In the genomic region with DNA sequence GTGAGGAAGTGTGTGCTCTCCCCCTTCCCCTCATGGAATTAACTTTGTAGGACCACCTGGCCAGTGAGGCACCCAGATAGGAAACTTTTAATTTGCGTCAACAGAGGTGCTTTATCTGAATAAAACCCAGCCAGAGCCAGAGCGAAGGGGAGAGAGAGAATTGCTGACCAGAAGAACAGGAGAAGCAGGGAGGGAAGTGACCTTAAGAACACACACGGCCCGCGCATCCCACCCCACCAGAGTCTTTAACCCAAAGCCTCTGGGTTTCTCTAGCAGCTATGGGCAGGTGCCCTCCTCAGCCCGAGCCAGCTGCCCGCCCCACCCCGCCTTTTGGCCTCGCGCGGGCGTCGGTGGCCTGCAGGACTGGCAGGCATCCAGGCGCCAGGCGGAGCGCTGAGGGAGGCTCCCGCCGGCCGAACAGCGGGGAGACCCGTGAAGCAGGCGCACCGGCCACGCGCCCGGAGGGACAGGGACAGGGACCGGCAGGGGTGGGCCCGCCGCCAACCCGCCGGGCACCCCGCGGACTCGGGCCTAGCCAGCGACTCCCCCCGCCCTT, we compare ENCODE assay signal across 8 cellular contexts. TPM values are rescaled to one million over a fixed set of nuclear protein-coding genes. Genes with fewer than 3 reads are reported as not detected.
A peak's percentile ranks its signal among the peaks of the same experiment; 100 is the strongest.
DNase-seq lines count a peak whose midpoint lies in the region; ATAC-seq, FAIRE-seq and TF ChIP-seq lines count a peak whose summit lies in the region.

No MANE protein-coding gene starts in this region.

- peak overlapping the region; percentile 92 for H3K27ac Mint-ChIP-seq in activated T-helper 2 cell treated with anti-CD3 and anti-CD28 coated beads, Interferon-gamma antibody, Interleukin-2, Interleukin-4, amounts not matched to agents 10 μg/mL and 5 μg/mL and 100 μg/mL, durations not matched to agents 14 hours and 24 hours and 36 hours
- peak overlapping the region; percentile 94 to 99 for H3K27ac Mint-ChIP-seq in natural killer cell treated with Interleukin-12 subunit alpha and Interleukin-12 subunit beta and Interleukin-15 and Interleukin-18, amount 100 ng/mL, for 72 hours

- H3K27me3 Mint-ChIP-seq in activated T-helper 2 cell treated with anti-CD3 and anti-CD28 coated beads, Interferon-gamma antibody, Interleukin-2, Interleukin-4, amounts not matched to agents 10 μg/mL and 5 μg/mL and 100 μg/mL, durations not matched to agents 14 hours and 24 hours and 36 hours (ENCODE audit: low read depth), result no peaks in the 10 kb centered on the region
- H3K27me3 Mint-ChIP-seq in natural killer cell treated with Interleukin-12 subunit alpha and Interleukin-12 subunit beta and Interleukin-15 and Interleukin-18, amount 100 ng/mL, for 72 hours, result no peaks in the 10 kb centered on the region

- ATAC-seq in HG03280 (IDR thresholded peaks at IDR 0.05; ENCODE audit: unreplicated experiment), result peak; percentile 32
- peak in 1 of 2 donors; percentile 59 for ATAC-seq in natural killer cell treated with Interleukin-12 subunit alpha and Interleukin-12 subunit beta and Interleukin-15 and Interleukin-18, amount 100 ng/mL, for 72 hours

- peak overlapping the region; percentile 79 for H3K4me3 ChIP-seq in fibroblast of villous mesenchyme (ENCODE audit: low read depth, low read length)

- H3K4me1 Mint-ChIP-seq in activated T-helper 2 cell treated with anti-CD3 and anti-CD28 coated beads, Interferon-gamma antibody, Interleukin-2, Interleukin-4, amounts not matched to agents 10 μg/mL and 5 μg/mL and 100 μg/mL, durations not matched to agents 14 hours and 24 hours and 36 hours (ENCODE audit: low read depth), result peaks cover 62% of the 10 kb centered on the region
- peaks cover 49 to 58% of the 10 kb centered on the region in 2 donors for H3K4me1 Mint-ChIP-seq in natural killer cell treated with Interleukin-12 subunit alpha and Interleukin-12 subunit beta and Interleukin-15 and Interleukin-18, amount 100 ng/mL, for 72 hours (ENCODE audit: low read depth in 2 of 2)

- no peaks in the 10 kb centered on the region for H3K9me3 Mint-ChIP-seq in activated T-helper 2 cell treated with anti-CD3 and anti-CD28 coated beads, Interferon-gamma antibody, Interleukin-2, Interleukin-4, amounts not matched to agents 10 μg/mL and 5 μg/mL and 100 μg/mL, durations not matched to agents 14 hours and 24 hours and 36 hours
- H3K9me3 Mint-ChIP-seq in natural killer cell treated with Interleukin-12 subunit alpha and Interleukin-12 subunit beta and Interleukin-15 and Interleukin-18, amount 100 ng/mL, for 72 hours, result no peaks in the 10 kb centered on the region

- peak; percentile 54 for FAIRE-seq in GM19239 (lab: Jason Lieb, UNC)

- peaks cover 40% of the 10 kb centered on the region for H3K36me3 Mint-ChIP-seq in activated T-helper 2 cell treated with anti-CD3 and anti-CD28 coated beads, Interferon-gamma antibody, Interleukin-2, Interleukin-4, amounts not matched to agents 10 μg/mL and 5 μg/mL and 100 μg/mL, durations not matched to agents 14 hours and 24 hours and 36 hours (ENCODE audit: low read depth)
- peaks cover 18% of the 10 kb centered on the region for H3K36me3 Mint-ChIP-seq in natural killer cell treated with Interleukin-12 subunit alpha and Interleukin-12 subunit beta and Interleukin-15 and Interleukin-18, amount 100 ng/mL, for 72 hours

- intact Hi-C loops in activated T-helper 2 cell treated with anti-CD3 and anti-CD28 coated beads, Interferon-gamma antibody, Interleukin-2, Interleukin-4, amounts not matched to agents 10 μg/mL and 5 μg/mL and 100 μg/mL, durations not matched to agents 14 hours and 24 hours and 36 hours (cut with micrococcal nuclease), result loop anchor here (2.0 to 5.0 kb wide), 6 partner anchors 16 to 195 kb away; partner anchors contain the start of genes CAST and ERAP2

- no peak for TF ChIP-seq CTCF in fibroblast of villous mesenchyme (IDR thresholded peaks at IDR 0.05; ENCODE audit: insufficient read depth, low read depth, low read length)

- H3K4me3 Mint-ChIP-seq in activated T-helper 2 cell treated with anti-CD3 and anti-CD28 coated beads, Interferon-gamma antibody, Interleukin-2, Interleukin-4, amounts not matched to agents 10 μg/mL and 5 μg/mL and 100 μg/mL, durations not matched to agents 14 hours and 24 hours and 36 hours (ENCODE audit: low read depth), result peak overlapping the region; percentile 93
- H3K4me3 Mint-ChIP-seq in natural killer cell treated with Interleukin-12 subunit alpha and Interleukin-12 subunit beta and Interleukin-15 and Interleukin-18, amount 100 ng/mL, for 72 hours, result peak overlapping the region; percentile 93

- peak; percentile 92 for DNase-seq in COR-L47 (lab: John Stamatoyannopoulos, UW)
- no peak for DNase-seq in GM19239 (ENCODE audit: insufficient read length, low spot score)
- DNase-seq in NCI-H748 (lab: John Stamatoyannopoulos, UW; ENCODE audit: unreplicated experiment), result peak; percentile 90
- DNase-seq in activated T-helper 2 cell treated with anti-CD3 and anti-CD28 coated beads, Interferon-gamma antibody, Interleukin-2, Interleukin-4, amounts not matched to agents 10 μg/mL and 5 μg/mL and 100 μg/mL, durations not matched to agents 14 hours and 24 hours and 36 hours (ENCODE audit: low spot score), result no peak
- DNase-seq in fibroblast of villous mesenchyme (ENCODE audit: low read depth), result peak; percentile 67
- peak; percentile 77 for DNase-seq in natural killer cell treated with Interleukin-12 subunit alpha and Interleukin-12 subunit beta and Interleukin-15 and Interleukin-18, amount 100 ng/mL, for 72 hours (ENCODE audit: low spot score)
- DNase-seq in GF-D8 (lab: John Stamatoyannopoulos, UW), result no peak

RNA-seq across cellular contexts. Expression of gene ERAP1, which starts 0.6 kb away (rescaled TPM):
- total RNA-seq in activated T-helper 2 cell treated with anti-CD3 and anti-CD28 coated beads, Interferon-gamma antibody, Interleukin-2, Interleukin-4, amounts not matched to agents 10 μg/mL and 5 μg/mL and 100 μg/mL, durations not matched to agents 14 hours and 24 hours and 36 hours, result 99.6 and 108 TPM in 2 replicates
- 33.2 and 40.2 TPM in 2 replicates for total RNA-seq in fibroblast of villous mesenchyme
- total RNA-seq in natural killer cell treated with Interleukin-12 subunit alpha and Interleukin-12 subunit beta and Interleukin-15 and Interleukin-18, amount 100 ng/mL, for 72 hours, result 100 to 1,000 TPM; 113 to 138 TPM

Comparison
In these comparisons a context has a peak if more than half of its experiments do, and no peak if none do; other contexts are left out.
1. DNase-seq: peak in COR-L47 (single experiment), NCI-H748 (single experiment), fibroblast of villous mesenchyme (single experiment) and natural killer cell treated with Interleukin-12 subunit alpha and Interleukin-12 subunit beta and Interleukin-15 and Interleukin-18, amount 100 ng/mL, for 72 hours (single experiment); none in GM19239 (single experiment), activated T-helper 2 cell treated with anti-CD3 and anti-CD28 coated beads, Interferon-gamma antibody, Interleukin-2, Interleukin-4, amounts not matched to agents 10 μg/mL and 5 μg/mL and 100 μg/mL, durations not matched to agents 14 hours and 24 hours and 36 hours (single experiment) and GF-D8 (single experiment).